In the genomic region with DNA sequence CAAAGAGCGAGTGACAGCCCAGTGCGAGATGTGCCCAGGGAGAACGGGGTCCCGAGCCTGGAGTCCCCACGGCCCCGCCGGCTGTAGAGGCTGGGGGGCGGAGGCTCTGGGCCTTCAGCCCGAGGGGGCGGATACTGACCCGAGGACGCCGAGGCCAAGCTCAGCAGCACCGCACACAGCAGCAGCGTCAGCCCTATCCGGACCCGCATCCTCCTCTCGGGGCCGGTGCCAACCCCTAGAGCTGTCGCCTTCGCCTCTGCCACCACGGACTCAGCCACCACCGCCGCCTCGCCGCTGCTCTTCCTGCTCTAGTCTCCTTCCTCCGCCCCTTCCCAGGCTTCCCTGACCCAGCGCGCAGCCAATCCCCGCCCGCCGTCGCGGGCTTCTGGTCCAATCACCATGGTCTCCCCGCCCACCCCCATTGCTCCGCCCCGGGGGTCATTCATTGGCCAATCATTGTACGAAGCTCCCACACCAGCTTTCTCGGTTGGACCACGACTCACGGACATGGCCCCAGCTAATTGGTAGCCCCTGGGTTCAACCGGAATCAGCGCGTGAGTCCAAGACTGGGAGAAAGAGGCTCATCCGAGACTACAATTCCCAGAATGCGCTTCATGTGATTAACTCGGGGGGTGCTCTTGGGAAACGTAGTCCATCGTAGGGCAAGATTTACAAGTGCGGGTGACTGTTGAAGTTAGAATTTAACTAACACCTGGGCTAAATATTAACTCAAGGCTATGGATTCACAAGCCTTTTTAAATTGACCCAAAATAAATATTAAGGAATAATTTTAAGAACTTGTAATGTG, we compare ENCODE assay signal across 1 cellular context.
TF ChIP-seq lines count a peak whose summit lies in the region.

A gene (minus strand): TSS at position 318 of the 808 bp plus-strand sequence. CDS start 109 bp downstream, at position 209.

TF ChIP-seq in GM23338, 12 proteins besides CTCF, POLR2A, EP300 and RAD21 (continued from another document):
- TF ChIP-seq, protein P1, sequence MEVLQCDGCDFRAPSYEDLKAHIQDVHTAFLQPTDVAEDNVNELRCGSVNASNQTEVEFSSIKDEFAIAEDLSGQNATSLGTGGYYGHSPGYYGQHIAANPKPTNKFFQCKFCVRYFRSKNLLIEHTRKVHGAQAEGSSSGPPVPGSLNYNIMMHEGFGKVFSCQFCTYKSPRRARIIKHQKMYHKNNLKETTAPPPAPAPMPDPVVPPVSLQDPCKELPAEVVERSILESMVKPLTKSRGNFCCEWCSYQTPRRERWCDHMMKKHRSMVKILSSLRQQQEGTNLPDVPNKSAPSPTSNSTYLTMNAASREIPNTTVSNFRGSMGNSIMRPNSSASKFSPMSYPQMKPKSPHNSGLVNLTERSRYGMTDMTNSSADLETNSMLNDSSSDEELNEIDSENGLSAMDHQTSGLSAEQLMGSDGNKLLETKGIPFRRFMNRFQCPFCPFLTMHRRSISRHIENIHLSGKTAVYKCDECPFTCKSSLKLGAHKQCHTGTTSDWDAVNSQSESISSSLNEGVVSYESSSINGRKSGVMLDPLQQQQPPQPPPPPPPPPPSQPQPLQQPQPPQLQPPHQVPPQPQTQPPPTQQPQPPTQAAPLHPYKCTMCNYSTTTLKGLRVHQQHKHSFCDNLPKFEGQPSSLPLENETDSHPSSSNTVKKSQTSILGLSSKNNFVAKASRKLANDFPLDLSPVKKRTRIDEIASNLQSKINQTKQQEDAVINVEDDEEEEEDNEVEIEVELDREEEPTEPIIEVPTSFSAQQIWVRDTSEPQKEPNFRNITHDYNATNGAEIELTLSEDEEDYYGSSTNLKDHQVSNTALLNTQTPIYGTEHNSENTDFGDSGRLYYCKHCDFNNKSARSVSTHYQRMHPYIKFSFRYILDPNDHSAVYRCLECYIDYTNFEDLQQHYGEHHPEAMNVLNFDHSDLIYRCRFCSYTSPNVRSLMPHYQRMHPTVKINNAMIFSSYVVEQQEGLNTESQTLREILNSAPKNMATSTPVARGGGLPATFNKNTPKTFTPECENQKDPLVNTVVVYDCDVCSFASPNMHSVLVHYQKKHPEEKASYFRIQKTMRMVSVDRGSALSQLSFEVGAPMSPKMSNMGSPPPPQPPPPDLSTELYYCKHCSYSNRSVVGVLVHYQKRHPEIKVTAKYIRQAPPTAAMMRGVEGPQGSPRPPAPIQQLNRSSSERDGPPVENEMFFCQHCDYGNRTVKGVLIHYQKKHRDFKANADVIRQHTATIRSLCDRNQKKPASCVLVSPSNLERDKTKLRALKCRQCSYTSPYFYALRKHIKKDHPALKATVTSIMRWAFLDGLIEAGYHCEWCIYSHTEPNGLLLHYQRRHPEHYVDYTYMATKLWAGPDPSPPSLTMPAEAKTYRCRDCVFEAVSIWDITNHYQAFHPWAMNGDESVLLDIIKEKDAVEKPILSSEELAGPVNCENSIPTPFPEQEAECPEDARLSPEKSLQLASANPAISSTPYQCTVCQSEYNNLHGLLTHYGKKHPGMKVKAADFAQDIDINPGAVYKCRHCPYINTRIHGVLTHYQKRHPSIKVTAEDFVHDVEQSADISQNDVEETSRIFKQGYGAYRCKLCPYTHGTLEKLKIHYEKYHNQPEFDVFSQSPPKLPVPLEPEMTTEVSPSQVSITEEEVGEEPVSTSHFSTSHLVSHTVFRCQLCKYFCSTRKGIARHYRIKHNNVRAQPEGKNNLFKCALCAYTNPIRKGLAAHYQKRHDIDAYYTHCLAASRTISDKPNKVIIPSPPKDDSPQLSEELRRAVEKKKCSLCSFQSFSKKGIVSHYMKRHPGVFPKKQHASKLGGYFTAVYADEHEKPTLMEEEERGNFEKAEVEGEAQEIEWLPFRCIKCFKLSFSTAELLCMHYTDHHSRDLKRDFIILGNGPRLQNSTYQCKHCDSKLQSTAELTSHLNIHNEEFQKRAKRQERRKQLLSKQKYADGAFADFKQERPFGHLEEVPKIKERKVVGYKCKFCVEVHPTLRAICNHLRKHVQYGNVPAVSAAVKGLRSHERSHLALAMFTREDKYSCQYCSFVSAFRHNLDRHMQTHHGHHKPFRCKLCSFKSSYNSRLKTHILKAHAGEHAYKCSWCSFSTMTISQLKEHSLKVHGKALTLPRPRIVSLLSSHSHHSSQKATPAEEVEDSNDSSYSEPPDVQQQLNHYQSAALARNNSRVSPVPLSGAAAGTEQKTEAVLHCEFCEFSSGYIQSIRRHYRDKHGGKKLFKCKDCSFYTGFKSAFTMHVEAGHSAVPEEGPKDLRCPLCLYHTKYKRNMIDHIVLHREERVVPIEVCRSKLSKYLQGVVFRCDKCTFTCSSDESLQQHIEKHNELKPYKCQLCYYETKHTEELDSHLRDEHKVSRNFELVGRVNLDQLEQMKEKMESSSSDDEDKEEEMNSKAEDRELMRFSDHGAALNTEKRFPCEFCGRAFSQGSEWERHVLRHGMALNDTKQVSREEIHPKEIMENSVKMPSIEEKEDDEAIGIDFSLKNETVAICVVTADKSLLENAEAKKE (CRISPR knock-in tag; IDR thresholded peaks at IDR 0.05): no peak
- TF ChIP-seq EZH2phosphoT487 (IDR thresholded peaks at IDR 0.05; ENCODE audit: unreplicated experiment) (no peak), CREB1 (CRISPR knock-in tag; IDR thresholded peaks at IDR 0.05; ENCODE audit: low read depth) (peak; percentile 64), POLR2AphosphoS5 (IDR thresholded peaks at IDR 0.05; ENCODE audit: low read depth) (peak; percentile 83)
